8 cellular contexts compared by ENCODE assay signal in the genomic region with DNA sequence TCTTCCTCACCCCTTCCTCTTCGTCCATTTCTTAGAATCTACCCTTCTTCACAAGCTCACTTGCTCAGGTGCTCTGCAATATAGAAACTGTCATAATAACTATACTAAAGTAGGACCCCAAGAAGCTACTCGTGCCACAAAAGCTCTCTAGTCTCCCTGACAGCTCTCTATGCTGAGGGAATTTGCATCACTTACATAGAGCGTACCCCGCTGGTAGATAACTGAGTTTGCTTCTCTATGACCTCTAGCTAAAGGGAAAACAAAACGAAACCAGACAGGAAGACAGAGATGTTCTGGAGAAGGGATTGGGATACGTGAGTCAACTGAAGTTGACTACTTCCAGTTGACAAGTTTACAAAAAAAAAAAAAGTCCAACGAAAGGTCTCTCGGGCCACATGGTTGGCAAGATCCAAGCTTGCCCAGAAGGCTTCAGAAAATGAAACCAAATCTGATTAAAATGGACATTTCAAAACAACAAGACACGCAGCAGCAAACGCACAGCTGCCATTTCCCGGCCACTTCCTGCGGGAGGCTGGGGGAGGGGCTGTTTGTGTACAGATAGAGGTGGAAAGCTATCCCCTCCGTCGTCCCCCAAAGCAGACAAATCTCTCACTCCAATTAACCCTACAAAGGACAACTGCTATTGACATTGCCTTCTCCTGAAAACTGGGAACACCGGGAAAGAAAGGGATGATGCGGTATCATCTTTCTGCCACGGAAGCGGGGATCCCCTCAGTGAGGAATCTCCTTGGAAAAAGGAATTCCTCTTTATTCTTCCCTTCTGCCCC. TPM values are rescaled to one million over a fixed set of nuclear protein-coding genes. Genes with fewer than 3 reads are reported as not detected.
DNase-seq lines count a peak whose midpoint lies in the region; ATAC-seq and TF ChIP-seq lines count a peak whose summit lies in the region.

No MANE protein-coding gene starts in this region.

- TF ChIP-seq CTCF in astrocyte of the cerebellum (IDR thresholded peaks at IDR 0.05; ENCODE audit: low read depth, low read length, missing control alignments), result no peak
- TF ChIP-seq CTCF in hepatocyte (IDR thresholded peaks at IDR 0.05; ENCODE audit: poor library complexity), result no peak
- TF ChIP-seq CTCF in psoas muscle (IDR thresholded peaks at IDR 0.05), result no peak

- peak overlapping the region; percentile 90 for H3K4me3 ChIP-seq in HUES64 (ENCODE audit: low read length)
- peak overlapping the region; percentile 99 for H3K4me3 ChIP-seq in astrocyte of the cerebellum (ENCODE audit: low read depth, low read length)
- peak overlapping the region; percentile 98 for H3K4me3 ChIP-seq in hepatocyte
- peak overlapping the region; percentile 82 for H3K4me3 ChIP-seq in psoas muscle

- peak overlapping the region; percentile 55 for H2AFZ ChIP-seq in hepatocyte

- H3K27ac ChIP-seq in HUES64 (ENCODE audit: low read depth, low read length), result peak overlapping the region; percentile 76; the same call in 1 of the 2 replicates
- H3K27ac ChIP-seq in hepatocyte, result peak overlapping the region; percentile 95
- peak overlapping the region; percentile 92 for H3K27ac ChIP-seq in psoas muscle

- H3K9me3 ChIP-seq in HUES64 (ENCODE audit: insufficient read depth, low read depth, low read length) (no peaks in the 10 kb centered on the region), T-helper 17 cell (ENCODE audit: control insufficient read depth, low read length, poor library complexity, severe bottlenecking) (no peaks in the 10 kb centered on the region), hepatocyte (ENCODE audit: low read depth) (no peaks in the 10 kb centered on the region), psoas muscle (no peaks in the 10 kb centered on the region)

- H3K4me1 Mint-ChIP-seq in T-helper 17 cell, result peaks cover 52% of the 10 kb centered on the region

- intact Hi-C loops in psoas muscle (cut with DNase I), result no loop called here

- peak overlapping the region; percentile 81 for H3K4me2 ChIP-seq in hepatocyte

- peak overlapping the region; percentile 80 for H3K9ac ChIP-seq in HUES64 (ENCODE audit: low read depth, low read length)

- peak; percentile 41 for ATAC-seq in T-helper 17 cell
- ATAC-seq in psoas muscle, result peak; percentile 40 to 66 (median 54)
- ATAC-seq in HG02588 (IDR thresholded peaks at IDR 0.05; ENCODE audit: unreplicated experiment), result no peak
- no peak for ATAC-seq in HG03196 (IDR thresholded peaks at IDR 0.05; ENCODE audit: unreplicated experiment)

- H4K20me1 ChIP-seq in hepatocyte (ENCODE audit: insufficient read depth, poor library complexity, severe bottlenecking), result peaks cover 55% of the 10 kb centered on the region

- H3K36me3 ChIP-seq in HUES64 (ENCODE audit: insufficient read depth, low read length) (peaks cover 14% of the 10 kb centered on the region), hepatocyte (replicated peaks; ENCODE audit: insufficient read depth, low read depth) (no peaks in the 10 kb centered on the region), psoas muscle (ENCODE audit: insufficient read depth in 1 of 2, low read depth in 1 of 2) (peaks cover 0 to 12% of the 10 kb centered on the region in 2 donors)

- H3K27me3 ChIP-seq in HUES64 (ENCODE audit: insufficient read depth, low read length) (no peaks in the 10 kb centered on the region), hepatocyte (no peaks in the 10 kb centered on the region), psoas muscle (ENCODE audit: insufficient read depth in 3 of 3, low read length in 2 of 3) (no peaks in the 10 kb centered on the region)

- peaks cover 4% of the 10 kb centered on the region for H3K36me3 Mint-ChIP-seq in T-helper 17 cell (ENCODE audit: low read depth)

- peaks cover 95% of the 10 kb centered on the region for H3K79me2 ChIP-seq in hepatocyte

- 3% methylated on average over 14 of the region's 18 CpGs for WGBS in HUES64
- 3% methylated on average over 18 of the region's 18 CpGs for WGBS in hepatocyte (ENCODE audit: low lambda C conversion rate, missing lambda C conversion rate)
- WGBS in psoas muscle, 3 donors, result 0 to 1% (median 1%) methylated on average over 18 of the region's 18 CpGs

- DNase-seq in EL (peak; percentile 70), T-helper 17 cell (peak; percentile 29 to 42 (median 41)), astrocyte of the cerebellum (ENCODE audit: low read depth) (no peak), hepatocyte (ENCODE audit: low spot score) (peak; percentile 69), psoas muscle (peak; percentile 73 to 84)

- H3K4me3 Mint-ChIP-seq in T-helper 17 cell, result peak overlapping the region; percentile 99

- H3K27me3 Mint-ChIP-seq in T-helper 17 cell, result no peaks in the 10 kb centered on the region

- peaks cover 34% of the 10 kb centered on the region for H3K4me1 ChIP-seq in HUES64 (ENCODE audit: insufficient read depth, low read length)
- peaks cover 24% of the 10 kb centered on the region for H3K4me1 ChIP-seq in hepatocyte (ENCODE audit: insufficient read depth)
- peaks cover 45% of the 10 kb centered on the region for H3K4me1 ChIP-seq in psoas muscle

- in situ Hi-C loops in astrocyte of the cerebellum (cut with HindIII; ENCODE audit: low sequenced_read_pairs), result no loop called here

- peak overlapping the region; percentile 98 for H3K27ac Mint-ChIP-seq in T-helper 17 cell

- H3K9me2 ChIP-seq in hepatocyte (replicated peaks; ENCODE audit: insufficient read depth), result no peaks in the 10 kb centered on the region

RNA-seq across cellular contexts. Expression of gene BAZ2A, which starts 1.3 kb away (rescaled TPM):
- 53.3 TPM for polyA plus RNA-seq in HUES64 (2013, experiment 1 of 2)
- 58.5 TPM for polyA plus RNA-seq in HUES64 (2013, experiment 2 of 2)
- total RNA-seq in T-helper 17 cell, result 100 to 1,000 TPM; 203 to 214 TPM
- 27.9 and 34.5 TPM in 2 replicates for total RNA-seq in hepatocyte
- polyA plus RNA-seq in hepatocyte, result 33.1 and 42.0 TPM in 2 replicates
- 10 to 100 TPM; 41.0 to 53.8 (median 47.7) TPM for total RNA-seq in psoas muscle
- polyA plus RNA-seq in psoas muscle, result 10 to 100 TPM; 10.0 to 39.4 (median 25.5) TPM

RNA-seq across cellular contexts. Expression of gene ATP5F1B, which starts 16.9 kb away (rescaled TPM):
- 774 TPM for polyA plus RNA-seq in HUES64 (2013, experiment 1 of 2)
- polyA plus RNA-seq in HUES64 (2013, experiment 2 of 2), result 792 TPM
- total RNA-seq in T-helper 17 cell (100 to 1,000 TPM; 297 to 299 TPM), hepatocyte (478 and 579 TPM in 2 replicates), psoas muscle (1,000 to 10,000 TPM; 1,044 to 2,377 (median 1,300) TPM)
- polyA plus RNA-seq in hepatocyte (950 and 953 TPM in 2 replicates), psoas muscle (1,000 to 10,000 TPM; 1,196 to 2,759 (median 1,470) TPM)

RNA-seq across cellular contexts. Expression of gene PTGES3, which starts 59.2 kb away (rescaled TPM):
- polyA plus RNA-seq in HUES64 (2013, experiment 1 of 2), result 371 TPM
- polyA plus RNA-seq in HUES64 (2013, experiment 2 of 2), result 392 TPM
- total RNA-seq in T-helper 17 cell, result 100 to 1,000 TPM; 124 to 127 TPM
- total RNA-seq in hepatocyte, result 128 and 142 TPM in 2 replicates
- polyA plus RNA-seq in hepatocyte, result 154 and 156 TPM in 2 replicates
- total RNA-seq in psoas muscle, result 100 to 1,000 TPM; 118 to 192 (median 148) TPM
- 100 to 1,000 TPM; 141 to 253 (median 165) TPM for polyA plus RNA-seq in psoas muscle

Comparison
In these comparisons a context has a peak if more than half of its experiments do, and no peak if none do; other contexts are left out.
1. ATAC-seq: peak in T-helper 17 cell (single experiment) and psoas muscle (4 of 4); none in HG02588 (single experiment) and HG03196 (single experiment).
2. Peak in every context shown above with its lines, with median percentiles within 50 percentile points of each other: H3K27ac ChIP-seq and H3K4me3 ChIP-seq.